In genomic region chr21:15472641-15473040, GRCh38 we compare ENCODE assay signal across 19 cellular contexts.
"Had no signal": no experiment of that assay in that cellular context is flagged by ENCODE, and none has a peak within 500 bp of the region (broad histone marks: within the 10 kb centered on the region; RNA-seq: fewer than 3 reads in every experiment).

No MANE protein-coding gene starts in this region.

- H3K9me3 ChIP-seq: MG63, SJCRH30 had no signal

- H3K4me1 ChIP-seq: SJCRH30 had no signal

- H3K36me3 ChIP-seq: MG63, SJCRH30 had no signal

- H3K27ac ChIP-seq: RWPE1, SJCRH30 had no signal

- H3K27me3 ChIP-seq: MG63, SJCRH30 had no signal

- ATAC-seq: Panc1, SK-N-SH treated with all-trans-retinoic acid at 6 μM for 48 hours had no signal

- DNase-seq: KBM-7, MG63, NCI-H1092, NCI-H1105 treated with DMSO at 0.1 percent for 48 hours, NCI-H1417 treated with DMSO at 0.1 percent for 48 hours, NCI-H187 treated with DMSO at 0.1 percent for 48 hours, NCI-H2081 treated with DMSO at 0.1 percent for 48 hours, NCI-H2171, NCI-H226, NCI-H446, NCI-H510A, NCI-H524 treated with DMSO at 0.1 percent for 48 hours, NCI-H69, NCI-H774, SHP77 treated with DMSO at 0.1 percent for 48 hours, SJCRH30 had no signal

- H3K4me3 ChIP-seq: MG63, SJCRH30 had no signal
